In genomic region chr1:236868625-236869467, GRCh38 we compare ENCODE assay signal across 1 cellular context.
TF ChIP-seq lines count a peak whose summit lies in the region.

No MANE protein-coding gene starts in this region.

TF ChIP-seq in HepG2, 621 proteins besides CTCF, POLR2A, EP300 and RAD21 (continued from another document):
- TF ChIP-seq HNF4A (CRISPR knock-in tag; IDR thresholded peaks at IDR 0.05) (no peak), ZNF776 (CRISPR knock-in tag; IDR thresholded peaks at IDR 0.05) (no peak), KMT2B (CRISPR knock-in tag; IDR thresholded peaks at IDR 0.05) (no peak), NBN (conservative IDR thresholded peaks at IDR 0.05) (no peak), ZBTB37 (CRISPR knock-in tag; IDR thresholded peaks at IDR 0.05) (no peak), ATM (IDR thresholded peaks at IDR 0.05; ENCODE audit: borderline replicate concordance) (no peak), JUND (CRISPR knock-in tag; IDR thresholded peaks at IDR 0.05) (no peak), CCDC6 (CRISPR knock-in tag; IDR thresholded peaks at IDR 0.05) (no peak), KAT2B (IDR thresholded peaks at IDR 0.05; ENCODE audit: borderline replicate concordance, low read depth, low read length) (no peak), CCAR2 (optimal IDR thresholded peaks at IDR 0.05; ENCODE audit: low read depth, low read length) (no peak), YEATS4 (CRISPR knock-in tag; IDR thresholded peaks at IDR 0.05; ENCODE audit: borderline replicate concordance) (no peak), ZNF552 (CRISPR knock-in tag; IDR thresholded peaks at IDR 0.05; ENCODE audit: borderline replicate concordance) (no peak), ZBTB10 (CRISPR knock-in tag; IDR thresholded peaks at IDR 0.05; ENCODE audit: borderline replicate concordance) (no peak), MAF1 (CRISPR knock-in tag; IDR thresholded peaks at IDR 0.05; ENCODE audit: borderline replicate concordance) (no peak), HMGXB4 (CRISPR knock-in tag; IDR thresholded peaks at IDR 0.05; ENCODE audit: borderline replicate concordance in 1 of 2, low read depth in 1 of 2) (no peak), NFATC3 (CRISPR knock-in tag; IDR thresholded peaks at IDR 0.05) (no peak), KAT8 (CRISPR knock-in tag; IDR thresholded peaks at IDR 0.05) (no peak), GATAD1 (CRISPR knock-in tag; IDR thresholded peaks at IDR 0.05) (0 out of 2 replicates have a peak, but pooled peaks have one; percentile 19), HNRNPH1 (optimal IDR thresholded peaks at IDR 0.05; ENCODE audit: low read depth, low read length) (no peak), ZBTB3 (CRISPR knock-in tag; IDR thresholded peaks at IDR 0.05; ENCODE audit: borderline replicate concordance, low read depth) (no peak), ARID2 (CRISPR knock-in tag; IDR thresholded peaks at IDR 0.05; ENCODE audit: borderline replicate concordance) (no peak), KDM2A (CRISPR knock-in tag; IDR thresholded peaks at IDR 0.05; ENCODE audit: borderline replicate concordance, low read depth) (peak; percentile 26; the same call in 1 of the 2 replicates), SCMH1 (CRISPR knock-in tag; IDR thresholded peaks at IDR 0.05; ENCODE audit: borderline replicate concordance) (no peak), ZNF878 (CRISPR knock-in tag; IDR thresholded peaks at IDR 0.05) (no peak), RXRB (CRISPR knock-in tag; IDR thresholded peaks at IDR 0.05; ENCODE audit: borderline replicate concordance) (0 out of 2 replicates have a peak, but pooled peaks have one; percentile 22), REPIN1 (CRISPR knock-in tag; IDR thresholded peaks at IDR 0.05; ENCODE audit: borderline replicate concordance, low read depth) (no peak), ZFP37 (CRISPR knock-in tag; IDR thresholded peaks at IDR 0.05; ENCODE audit: borderline replicate concordance) (no peak), ZNF354B (CRISPR knock-in tag; IDR thresholded peaks at IDR 0.05) (no peak), ZNF333 (CRISPR knock-in tag; IDR thresholded peaks at IDR 0.05; ENCODE audit: borderline replicate concordance) (no peak), ZSCAN29 (CRISPR knock-in tag; conservative IDR thresholded peaks at IDR 0.05) (no peak), GPBP1L1 (CRISPR knock-in tag; IDR thresholded peaks at IDR 0.05) (no peak), MXD4 (CRISPR knock-in tag; IDR thresholded peaks at IDR 0.05) (no peak), ATRX (CRISPR knock-in tag; IDR thresholded peaks at IDR 0.05; ENCODE audit: borderline replicate concordance) (no peak)
- TF ChIP-seq, protein P1, sequence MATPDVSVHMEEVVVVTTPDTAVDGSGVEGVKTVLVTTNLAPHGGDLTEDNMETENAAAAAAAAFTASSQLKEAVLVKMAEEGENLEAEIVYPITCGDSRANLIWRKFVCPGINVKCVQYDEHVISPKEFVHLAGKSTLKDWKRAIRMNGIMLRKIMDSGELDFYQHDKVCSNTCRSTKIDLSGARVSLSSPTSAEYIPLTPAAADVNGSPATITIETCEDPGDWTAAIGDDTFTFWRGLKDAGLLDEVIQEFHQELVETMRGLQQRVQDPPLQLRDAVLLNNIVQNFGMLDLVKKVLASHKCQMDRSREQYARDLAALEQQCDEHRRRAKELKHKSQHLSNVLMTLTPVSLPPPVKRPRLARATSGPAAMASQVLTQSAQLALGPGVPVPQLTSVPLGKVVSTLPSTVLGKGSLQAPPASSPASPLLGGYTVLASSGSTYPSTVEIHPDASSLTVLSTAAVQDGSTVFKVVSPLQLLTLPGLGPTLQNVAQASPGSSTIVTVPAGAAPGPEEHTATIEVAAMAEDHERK (CRISPR knock-in tag; IDR thresholded peaks at IDR 0.05; ENCODE audit: low read depth): no peak
- TF ChIP-seq, protein P2, sequence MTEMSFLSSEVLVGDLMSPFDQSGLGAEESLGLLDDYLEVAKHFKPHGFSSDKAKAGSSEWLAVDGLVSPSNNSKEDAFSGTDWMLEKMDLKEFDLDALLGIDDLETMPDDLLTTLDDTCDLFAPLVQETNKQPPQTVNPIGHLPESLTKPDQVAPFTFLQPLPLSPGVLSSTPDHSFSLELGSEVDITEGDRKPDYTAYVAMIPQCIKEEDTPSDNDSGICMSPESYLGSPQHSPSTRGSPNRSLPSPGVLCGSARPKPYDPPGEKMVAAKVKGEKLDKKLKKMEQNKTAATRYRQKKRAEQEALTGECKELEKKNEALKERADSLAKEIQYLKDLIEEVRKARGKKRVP (CRISPR knock-in tag; IDR thresholded peaks at IDR 0.05): no peak
- TF ChIP-seq, protein P3, sequence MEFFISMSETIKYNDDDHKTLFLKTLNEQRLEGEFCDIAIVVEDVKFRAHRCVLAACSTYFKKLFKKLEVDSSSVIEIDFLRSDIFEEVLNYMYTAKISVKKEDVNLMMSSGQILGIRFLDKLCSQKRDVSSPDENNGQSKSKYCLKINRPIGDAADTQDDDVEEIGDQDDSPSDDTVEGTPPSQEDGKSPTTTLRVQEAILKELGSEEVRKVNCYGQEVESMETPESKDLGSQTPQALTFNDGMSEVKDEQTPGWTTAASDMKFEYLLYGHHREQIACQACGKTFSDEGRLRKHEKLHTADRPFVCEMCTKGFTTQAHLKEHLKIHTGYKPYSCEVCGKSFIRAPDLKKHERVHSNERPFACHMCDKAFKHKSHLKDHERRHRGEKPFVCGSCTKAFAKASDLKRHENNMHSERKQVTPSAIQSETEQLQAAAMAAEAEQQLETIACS (CRISPR knock-in tag; IDR thresholded peaks at IDR 0.05): no peak
- TF ChIP-seq, protein P4, sequence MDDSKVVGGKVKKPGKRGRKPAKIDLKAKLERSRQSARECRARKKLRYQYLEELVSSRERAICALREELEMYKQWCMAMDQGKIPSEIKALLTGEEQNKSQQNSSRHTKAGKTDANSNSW (CRISPR knock-in tag; IDR thresholded peaks at IDR 0.05; ENCODE audit: borderline replicate concordance): no peak
- TF ChIP-seq, protein P5, sequence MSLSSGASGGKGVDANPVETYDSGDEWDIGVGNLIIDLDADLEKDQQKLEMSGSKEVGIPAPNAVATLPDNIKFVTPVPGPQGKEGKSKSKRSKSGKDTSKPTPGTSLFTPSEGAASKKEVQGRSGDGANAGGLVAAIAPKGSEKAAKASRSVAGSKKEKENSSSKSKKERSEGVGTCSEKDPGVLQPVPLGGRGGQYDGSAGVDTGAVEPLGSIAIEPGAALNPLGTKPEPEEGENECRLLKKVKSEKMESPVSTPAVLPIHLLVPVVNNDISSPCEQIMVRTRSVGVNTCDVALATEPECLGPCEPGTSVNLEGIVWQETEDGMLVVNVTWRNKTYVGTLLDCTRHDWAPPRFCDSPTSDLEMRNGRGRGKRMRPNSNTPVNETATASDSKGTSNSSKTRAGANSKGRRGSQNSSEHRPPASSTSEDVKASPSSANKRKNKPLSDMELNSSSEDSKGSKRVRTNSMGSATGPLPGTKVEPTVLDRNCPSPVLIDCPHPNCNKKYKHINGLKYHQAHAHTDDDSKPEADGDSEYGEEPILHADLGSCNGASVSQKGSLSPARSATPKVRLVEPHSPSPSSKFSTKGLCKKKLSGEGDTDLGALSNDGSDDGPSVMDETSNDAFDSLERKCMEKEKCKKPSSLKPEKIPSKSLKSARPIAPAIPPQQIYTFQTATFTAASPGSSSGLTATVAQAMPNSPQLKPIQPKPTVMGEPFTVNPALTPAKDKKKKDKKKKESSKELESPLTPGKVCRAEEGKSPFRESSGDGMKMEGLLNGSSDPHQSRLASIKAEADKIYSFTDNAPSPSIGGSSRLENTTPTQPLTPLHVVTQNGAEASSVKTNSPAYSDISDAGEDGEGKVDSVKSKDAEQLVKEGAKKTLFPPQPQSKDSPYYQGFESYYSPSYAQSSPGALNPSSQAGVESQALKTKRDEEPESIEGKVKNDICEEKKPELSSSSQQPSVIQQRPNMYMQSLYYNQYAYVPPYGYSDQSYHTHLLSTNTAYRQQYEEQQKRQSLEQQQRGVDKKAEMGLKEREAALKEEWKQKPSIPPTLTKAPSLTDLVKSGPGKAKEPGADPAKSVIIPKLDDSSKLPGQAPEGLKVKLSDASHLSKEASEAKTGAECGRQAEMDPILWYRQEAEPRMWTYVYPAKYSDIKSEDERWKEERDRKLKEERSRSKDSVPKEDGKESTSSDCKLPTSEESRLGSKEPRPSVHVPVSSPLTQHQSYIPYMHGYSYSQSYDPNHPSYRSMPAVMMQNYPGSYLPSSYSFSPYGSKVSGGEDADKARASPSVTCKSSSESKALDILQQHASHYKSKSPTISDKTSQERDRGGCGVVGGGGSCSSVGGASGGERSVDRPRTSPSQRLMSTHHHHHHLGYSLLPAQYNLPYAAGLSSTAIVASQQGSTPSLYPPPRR (CRISPR knock-in tag; IDR thresholded peaks at IDR 0.05; ENCODE audit: borderline replicate concordance): no peak
- TF ChIP-seq, protein P6, sequence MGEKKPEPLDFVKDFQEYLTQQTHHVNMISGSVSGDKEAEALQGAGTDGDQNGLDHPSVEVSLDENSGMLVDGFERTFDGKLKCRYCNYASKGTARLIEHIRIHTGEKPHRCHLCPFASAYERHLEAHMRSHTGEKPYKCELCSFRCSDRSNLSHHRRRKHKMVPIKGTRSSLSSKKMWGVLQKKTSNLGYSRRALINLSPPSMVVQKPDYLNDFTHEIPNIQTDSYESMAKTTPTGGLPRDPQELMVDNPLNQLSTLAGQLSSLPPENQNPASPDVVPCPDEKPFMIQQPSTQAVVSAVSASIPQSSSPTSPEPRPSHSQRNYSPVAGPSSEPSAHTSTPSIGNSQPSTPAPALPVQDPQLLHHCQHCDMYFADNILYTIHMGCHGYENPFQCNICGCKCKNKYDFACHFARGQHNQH (CRISPR knock-in tag; IDR thresholded peaks at IDR 0.05): no peak
TF ChIP-seq in HepG2: peak in this region for 15.
